Comparison of ENCODE assay signal across 20 cellular contexts in the genomic region with DNA sequence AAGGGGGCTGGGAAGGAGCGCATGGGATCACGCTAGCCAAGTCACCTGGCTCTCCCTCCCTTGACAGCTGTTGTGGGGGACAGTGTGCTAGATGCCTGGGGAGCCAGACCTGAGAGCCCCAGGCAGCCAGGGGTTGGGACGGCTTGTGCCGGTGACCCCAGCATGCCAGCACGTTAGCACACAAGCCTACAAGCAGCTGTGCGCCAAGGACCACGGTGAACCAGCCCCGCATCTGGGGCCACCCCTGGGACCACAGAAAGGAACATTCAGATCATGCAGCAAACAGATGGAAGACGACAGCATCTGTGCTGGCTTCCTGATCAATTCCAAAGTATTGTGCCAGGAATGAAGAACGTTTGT.
"Had no signal": no experiment of that assay in that cellular context is flagged by ENCODE, and none has a peak within 500 bp of the region (broad histone marks: within the 10 kb centered on the region; RNA-seq: fewer than 3 reads in every experiment).

No MANE protein-coding gene starts in this region.

- H3K36me3 ChIP-seq: SJCRH30 had no signal

- ATAC-seq: Panc1, PC-3, SK-N-SH treated with all-trans-retinoic acid at 6 μM for 48 hours had no signal

- H3K9me3 ChIP-seq: SJCRH30 had no signal

- H3K27ac ChIP-seq: RWPE1, SJCRH30 had no signal

- DNase-seq: KBM-7, NCI-H1048, NCI-H1105, NCI-H1417 treated with DMSO at 0.1 percent for 48 hours, NCI-H146, NCI-H1694 treated with DMSO at 0.1 percent for 48 hours, NCI-H1930, NCI-H2081, NCI-H2107, NCI-H2227 treated with DMSO at 0.1 percent for 48 hours, NCI-H510A, NCI-H524 treated with DMSO at 0.1 percent for 48 hours, NCI-H69, NCI-H774, PC-3, SHP77 treated with DMSO at 0.1 percent for 48 hours, SJCRH30 had no signal

- H3K4me3 ChIP-seq: SJCRH30 had no signal

- H3K4me1 ChIP-seq: SJCRH30 had no signal

- H3K27me3 ChIP-seq: SJCRH30 had no signal
